18 cellular contexts compared by ENCODE assay signal in the genomic region with DNA sequence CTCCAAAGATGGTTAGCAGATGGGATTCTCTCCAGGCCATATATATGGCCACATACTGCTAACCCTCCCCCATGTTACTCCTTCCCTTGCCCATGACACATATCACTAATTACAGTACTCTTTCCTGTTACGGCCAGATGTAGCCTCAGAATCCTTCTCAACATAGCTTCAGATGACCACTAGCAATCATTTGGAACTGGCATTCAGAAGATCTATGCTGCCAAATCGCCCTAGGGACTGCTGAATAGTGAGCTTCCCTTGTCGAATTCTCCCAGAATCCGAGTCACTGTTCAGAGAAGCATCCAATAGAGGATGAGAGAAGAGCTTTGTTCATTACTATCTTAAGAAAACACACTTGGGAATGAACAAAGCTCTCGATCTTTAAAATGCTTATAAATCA.
DNase-seq lines count a peak whose midpoint lies in the region; ATAC-seq and TF ChIP-seq lines count a peak whose summit lies in the region.
"Had no signal": no experiment of that assay in that cellular context is flagged by ENCODE, and none has a peak within 500 bp of the region (broad histone marks: within the 10 kb centered on the region; RNA-seq: fewer than 3 reads in every experiment).

No MANE protein-coding gene starts in this region.

- H3K4me3 Mint-ChIP-seq in stimulated activated effector memory CD8-positive, alpha-beta T cell treated with anti-CD3 and anti-CD28 coated beads, Interleukin-12 subunit alpha, Interleukin-12 subunit beta, amount 100 ng/mL, for 72 hours, result no peak overlapping the region
- H3K4me3 Mint-ChIP-seq: CD14-positive monocyte; CD4-positive, alpha-beta memory T cell had no signal

- H3K27ac ChIP-seq in stomach (no peak overlapping the region), WERI-Rb-1 (no peak overlapping the region)
- H3K27ac ChIP-seq: BLaER1 had no signal

- H3K36me3 ChIP-seq in stomach (no peaks in the 10 kb centered on the region), WERI-Rb-1 (no peaks in the 10 kb centered on the region)
- H3K36me3 ChIP-seq: BLaER1 had no signal

- H3K27me3 ChIP-seq in stomach (no peaks in the 10 kb centered on the region), WERI-Rb-1 (ENCODE audit: insufficient read depth, low read depth, severe bottlenecking) (no peaks in the 10 kb centered on the region)
- H3K27me3 ChIP-seq: BLaER1 had no signal

- peaks cover 3% of the 10 kb centered on the region for H3K9me3 Mint-ChIP-seq in stimulated activated effector memory CD8-positive, alpha-beta T cell treated with anti-CD3 and anti-CD28 coated beads, Interleukin-12 subunit alpha, Interleukin-12 subunit beta, amount 100 ng/mL, for 72 hours

- H3K4me3 ChIP-seq in stomach (no peak overlapping the region), WERI-Rb-1 (ENCODE audit: low read depth, low read length) (no peak overlapping the region)
- H3K4me3 ChIP-seq: BLaER1 had no signal

- WGBS in stomach, 5 donors, result 83 to 84% (median 83%) methylated on average over 5 of the region's 5 CpGs

- no peaks in the 10 kb centered on the region for H3K36me3 Mint-ChIP-seq in stimulated activated effector memory CD8-positive, alpha-beta T cell treated with anti-CD3 and anti-CD28 coated beads, Interleukin-12 subunit alpha, Interleukin-12 subunit beta, amount 100 ng/mL, for 72 hours
- H3K36me3 Mint-ChIP-seq: CD14-positive monocyte; CD4-positive, alpha-beta memory T cell had no signal

- peaks cover 0 to 8% (median 3%) of the 10 kb centered on the region in 4 donors for H3K4me1 ChIP-seq in stomach
- H3K4me1 ChIP-seq: BLaER1 had no signal

- no peak for ATAC-seq in GM18511 (IDR thresholded peaks at IDR 0.05; ENCODE audit: unreplicated experiment)
- ATAC-seq in stimulated activated effector memory CD8-positive, alpha-beta T cell treated with anti-CD3 and anti-CD28 coated beads, Interleukin-12 subunit alpha, Interleukin-12 subunit beta, amount 100 ng/mL, for 72 hours, result no peak
- ATAC-seq: HepG2 had no signal

- TF ChIP-seq CTCF in stomach (IDR thresholded peaks at IDR 0.05) (no peak), WERI-Rb-1 (IDR thresholded peaks at IDR 0.05; ENCODE audit: low read depth, low read length) (no peak)

- H3K9me3 ChIP-seq in stomach, result no peaks in the 10 kb centered on the region
- H3K9me3 ChIP-seq in WERI-Rb-1 (ENCODE audit: severe bottlenecking), result no peaks in the 10 kb centered on the region
- H3K9me3 ChIP-seq: BLaER1 had no signal

- no peaks in the 10 kb centered on the region for H3K4me1 Mint-ChIP-seq in stimulated activated effector memory CD8-positive, alpha-beta T cell treated with anti-CD3 and anti-CD28 coated beads, Interleukin-12 subunit alpha, Interleukin-12 subunit beta, amount 100 ng/mL, for 72 hours
- H3K4me1 Mint-ChIP-seq: CD14-positive monocyte; CD4-positive, alpha-beta memory T cell had no signal

- H3K27ac Mint-ChIP-seq in stimulated activated effector memory CD8-positive, alpha-beta T cell treated with anti-CD3 and anti-CD28 coated beads, Interleukin-12 subunit alpha, Interleukin-12 subunit beta, amount 100 ng/mL, for 72 hours, result no peak overlapping the region
- H3K27ac Mint-ChIP-seq: CD14-positive monocyte; CD4-positive, alpha-beta memory T cell had no signal

- TF ChIP-seq EP300 in stomach (IDR thresholded peaks at IDR 0.05), result no peak

- no peak for TF ChIP-seq POLR2A in stomach (IDR thresholded peaks at IDR 0.05)

- intact Hi-C loops in stomach (cut with DNase I; ENCODE audit: low total_unique reads), result no loop called here

- peak; percentile 50 for DNase-seq in EH (ENCODE audit: low read depth)
- peak; percentile 10 for DNase-seq in M059J (ENCODE audit: low read depth)
- peak; percentile 39 for DNase-seq in epidermal melanocyte (ENCODE audit: insufficient read length, low spot score)
- peak; percentile 91 for DNase-seq in foreskin melanocyte
- DNase-seq in stomach, result no peak
- no peak for DNase-seq in stimulated activated effector memory CD8-positive, alpha-beta T cell treated with anti-CD3 and anti-CD28 coated beads, Interleukin-12 subunit alpha, Interleukin-12 subunit beta, amount 100 ng/mL, for 72 hours (ENCODE audit: low spot score in 2 of 2)
- DNase-seq in WERI-Rb-1, result no peak
- DNase-seq: 8988T; Calu3; CD4-positive, alpha-beta memory T cell; DMS79 treated with DMSO at 0.1 percent for 48 hours; EL; GOT3; H7 had no signal

Comparison
In these comparisons a context has a peak if more than half of its experiments do, and no peak if none do; other contexts are left out.
1. DNase-seq: peak in EH (single experiment), M059J (single experiment), epidermal melanocyte (single experiment) and foreskin melanocyte (single experiment); none in stomach (single experiment), stimulated activated effector memory CD8-positive, alpha-beta T cell treated with anti-CD3 and anti-CD28 coated beads, Interleukin-12 subunit alpha, Interleukin-12 subunit beta, amount 100 ng/mL, for 72 hours (0 of 2) and WERI-Rb-1 (single experiment).